ENCODE assay signal across 26 cellular contexts in genomic region chr5:180600554-180601041, GRCh38. TPM values are rescaled to one million over a fixed set of nuclear protein-coding genes. Genes with fewer than 3 reads are reported as not detected.
DNase-seq lines count a peak whose midpoint lies in the region; ATAC-seq, FAIRE-seq and TF ChIP-seq lines count a peak whose summit lies in the region.
"Had no signal": no experiment of that assay in that cellular context is flagged by ENCODE, and none has a peak within 500 bp of the region (broad histone marks: within the 10 kb centered on the region; RNA-seq: fewer than 3 reads in every experiment).

No MANE protein-coding gene starts in this region.

- DNase-seq in GM13977 (ENCODE audit: low spot score), result peak; percentile 23
- peak; percentile 11 to 12 for DNase-seq in frontal cortex (ENCODE audit: low spot score in 2 of 2)
- DNase-seq in posterior vena cava (ENCODE audit: low spot score), result peak; percentile 53
- DNase-seq in cerebellar nuclear complex (lab: John Stamatoyannopoulos, UW), result no peak
- DNase-seq in substantia nigra (lab: John Stamatoyannopoulos, UW), result no peak
- DNase-seq in central memory CD4-positive, alpha-beta T cell, result no peak
- DNase-seq: activated CD4-positive, CD25-positive, alpha-beta regulatory T cell treated with anti-CD3 and anti-CD28 coated beads, Interleukin-2, amount 50 U/mL, for 72 hours; activated CD8-positive, alpha-beta memory T cell treated with anti-CD3 and anti-CD28 coated beads for 24 hours; activated naive CD8-positive, alpha-beta T cell treated with anti-CD3 and anti-CD28 coated beads, Interleukin-2, amount 50 U/mL, for 24 hours; AML-193; Caco-2; erythroblast; MM.1S; NCI-H1694 treated with DMSO at 0.1 percent for 48 hours; NCI-H2227 treated with DMSO at 0.1 percent for 48 hours; stimulated activated CD4-positive, alpha-beta T cell treated with anti-CD3 and anti-CD28 coated beads, Interleukin-15, amount 100 ng/mL, for 24 hours; T1000 had no signal

- H3K27ac ChIP-seq in BLaER1 treated with 17β-estradiol and CSF1 and Interleukin-3, amounts not matched to agents 10 nM and 100 nM, result no peak overlapping the region
- H3K27ac ChIP-seq in substantia nigra (ENCODE audit: low read depth, low read length, poor library complexity, severe bottlenecking), result no peak overlapping the region
- H3K27ac ChIP-seq: gastroesophageal sphincter, HL-60, neutrophil, SK-N-MC, thoracic aorta had no signal

- no peak for ATAC-seq in esophagus mucosa
- ATAC-seq: activated naive CD8-positive, alpha-beta T cell treated with anti-CD3 and anti-CD28 coated beads, Interleukin-2, amount 50 U/mL, for 24 hours; gastroesophageal sphincter; left colon; mucosa of descending colon had no signal

- 0 out of 22 replicates have a peak overlapping the region, but pooled peaks of 1 of the 11 experiments have one; percentile 13 for H3K9ac ChIP-seq in BLaER1 treated with 17β-estradiol and CSF1 and Interleukin-3, amounts not matched to agents 10 nM and 100 nM

- no peak overlapping the region for H3K4me3 ChIP-seq in BLaER1 treated with 17β-estradiol and CSF1 and Interleukin-3, amounts not matched to agents 10 nM and 100 nM
- H3K4me3 ChIP-seq: gastroesophageal sphincter, mucosa of descending colon, SK-N-MC, thoracic aorta had no signal

- peak overlapping the region in 9 of 11 experiments; percentile 9 to 58 (median 34); a peak in 12 of 22 replicates for H3K4me2 ChIP-seq in BLaER1 treated with 17β-estradiol and CSF1 and Interleukin-3, amounts not matched to agents 10 nM and 100 nM

- H3K4me1 ChIP-seq in BLaER1 treated with 17β-estradiol and CSF1 and Interleukin-3, amounts not matched to agents 10 nM and 100 nM, result peaks cover 0 to 47% (median 42%) of the 10 kb centered on the region in 10 experiments; a peak in 16 of 20 replicates
- H3K4me1 ChIP-seq: Caco-2, gastroesophageal sphincter had no signal

- H4K20me1 ChIP-seq in BLaER1 treated with 17β-estradiol and CSF1 and Interleukin-3, amounts not matched to agents 10 nM and 100 nM, result no peaks in the 10 kb centered on the region

- in situ Hi-C loops in GM13977 (cut with MboI; ENCODE audit: low pct_unique_long_range_greater_than_20kb, low sequenced_read_pairs, unreplicated experiment), result no loop called here

- intact Hi-C loops in posterior vena cava (cut with DNase I), result no loop called here

- no peaks in the 10 kb centered on the region for H3K9me3 ChIP-seq in BLaER1 treated with 17β-estradiol and CSF1 and Interleukin-3, amounts not matched to agents 10 nM and 100 nM (replicated peaks in 1 of 11)
- H3K9me3 ChIP-seq: Caco-2, gastroesophageal sphincter, mucosa of descending colon, neutrophil, thoracic aorta had no signal

- H3K36me3 ChIP-seq in BLaER1 treated with 17β-estradiol and CSF1 and Interleukin-3, amounts not matched to agents 10 nM and 100 nM, result no peaks in the 10 kb centered on the region
- H3K36me3 ChIP-seq: gastroesophageal sphincter, neutrophil, thoracic aorta had no signal

- H3K27me3 ChIP-seq in BLaER1 treated with 17β-estradiol and CSF1 and Interleukin-3, amounts not matched to agents 10 nM and 100 nM, result no peaks in the 10 kb centered on the region
- H3K27me3 ChIP-seq: neutrophil had no signal

- FAIRE-seq in frontal cortex (lab: Jason Lieb, UNC), result no peak

- TF ChIP-seq CTCF in GM13977 (IDR thresholded peaks at IDR 0.05; ENCODE audit: extremely low read depth, insufficient read depth, missing control alignments), result no peak

RNA-seq across cellular contexts. Expression of gene SCGB3A1, which starts 9.3 kb away (rescaled TPM):
- total RNA-seq in frontal cortex (not detected), posterior vena cava (not detected), esophagus mucosa (26.6 TPM)
- total RNA-seq: Caco-2, left colon, mucosa of descending colon, thoracic aorta had no signal

RNA-seq across cellular contexts. Expression of gene FLT4, which starts 48.8 kb away (rescaled TPM):
- total RNA-seq in frontal cortex (1.6 TPM), posterior vena cava (10 to 100 TPM; 18.0 to 29.6 TPM), esophagus mucosa (1.9 TPM)
- total RNA-seq: Caco-2 had no signal

Comparison
In these comparisons a context has a peak if more than half of its experiments do, and no peak if none do; other contexts are left out.
1. DNase-seq: peak in GM13977 (single experiment), frontal cortex (2 of 2) and posterior vena cava (single experiment); none in cerebellar nuclear complex (0 of 2), substantia nigra (0 of 49) and central memory CD4-positive, alpha-beta T cell (single experiment).
2. RNA of gene SCGB3A1, which starts 9.3 kb away (total RNA-seq): 26.6 TPM in esophagus mucosa (single experiment); not detected in frontal cortex (single experiment) and not detected in posterior vena cava; every median in the first group is over 10 times any median in the second.